In genomic region chr4:57220734-57221133, GRCh38 we compare ENCODE assay signal across 26 cellular contexts.
"Had no signal": no experiment of that assay in that cellular context is flagged by ENCODE, and none has a peak within 500 bp of the region (broad histone marks: within the 10 kb centered on the region; RNA-seq: fewer than 3 reads in every experiment).

No MANE protein-coding gene starts in this region.

- H3K27ac ChIP-seq: ascending aorta, brain microvascular endothelial cell, esophagus squamous epithelium, gastroesophageal sphincter, heart left ventricle, right lobe of liver, skin epidermis, suprapubic skin, transverse colon, VCaP had no signal

- H3K9me3 ChIP-seq: ascending aorta, esophagus squamous epithelium, gastroesophageal sphincter, mucosa of descending colon, right lobe of liver, suprapubic skin, transverse colon had no signal

- FAIRE-seq: urothelium cell line had no signal

- H3K27me3 ChIP-seq: ascending aorta, brain microvascular endothelial cell, gastroesophageal sphincter, heart left ventricle, right lobe of liver, suprapubic skin, transverse colon had no signal

- H3K4me3 ChIP-seq: ascending aorta, esophagus squamous epithelium, gastroesophageal sphincter, heart left ventricle, mucosa of descending colon, right lobe of liver, skin epidermis, suprapubic skin, transverse colon had no signal

- DNase-seq: activated CD4-positive, alpha-beta T cell treated with anti-CD3 and anti-CD28 coated beads, Interleukin-2, amount 10 ng/mL, durations not matched to agents 7 days and 5 days; activated CD8-positive, alpha-beta T cell treated with anti-CD3 and anti-CD28 coated beads for 36 hours; brain microvascular endothelial cell; caudate nucleus; effector CD4-positive, alpha-beta T cell; esophagus squamous epithelium; heart left ventricle; islet precursor cell; left cardiac atrium; mesenchymal stem cell; mucosa of descending colon; occipital lobe; right lobe of liver; stimulated activated CD4-positive, alpha-beta T cell treated with anti-CD3 and anti-CD28 coated beads, Interleukin-1b, Interleukin-23, amount 100 ng/mL, for 48 hours; stimulated activated naive CD8-positive, alpha-beta T cell treated with anti-CD3 and anti-CD28 coated beads, Interleukin-15, amount 100 ng/mL, for 72 hours; transverse colon had no signal

- ATAC-seq: activated CD4-positive, CD25-positive, alpha-beta regulatory T cell treated with anti-CD3 and anti-CD28 coated beads, Interleukin-2, amount 50 U/mL, for 24 hours; activated CD8-positive, alpha-beta T cell treated with anti-CD3 and anti-CD28 coated beads for 36 hours; activated naive CD4-positive, alpha-beta T cell treated with anti-CD3 and anti-CD28 coated beads, Interleukin-2, amount 50 U/mL, for 72 hours; activated T-helper 17 cell treated with anti-CD3 and anti-CD28 coated beads, Interleukin-2, amount 50 U/mL, for 72 hours; gastroesophageal sphincter; heart left ventricle; left cardiac atrium; mucosa of descending colon; right lobe of liver; stimulated activated effector memory CD8-positive, alpha-beta T cell treated with anti-CD3 and anti-CD28 coated beads, Interleukin-12 subunit alpha, Interleukin-12 subunit beta, amount 100 ng/mL, for 72 hours; stimulated activated naive CD8-positive, alpha-beta T cell treated with anti-CD3 and anti-CD28 coated beads, Interleukin-15, amount 100 ng/mL, for 72 hours had no signal

- H3K36me3 ChIP-seq: ascending aorta, brain microvascular endothelial cell, esophagus squamous epithelium, gastroesophageal sphincter, heart left ventricle, right lobe of liver, suprapubic skin, transverse colon had no signal

- H3K4me1 ChIP-seq: ascending aorta, esophagus squamous epithelium, gastroesophageal sphincter, heart left ventricle, right lobe of liver, suprapubic skin, transverse colon had no signal
